29 cellular contexts compared by ENCODE assay signal in genomic region chr20:7656662-7657061, GRCh38.
"Had no signal": no experiment of that assay in that cellular context is flagged by ENCODE, and none has a peak within 500 bp of the region (broad histone marks: within the 10 kb centered on the region; RNA-seq: fewer than 3 reads in every experiment).

No MANE protein-coding gene starts in this region.

- H3K36me3 ChIP-seq: WERI-Rb-1 had no signal

- DNase-seq: activated CD4-positive, alpha-beta T cell treated with anti-CD3 and anti-CD28 coated beads, Interleukin-2, amount 10 ng/mL, durations not matched to agents 24 days and 14 days; activated CD4-positive, alpha-beta T cell treated with anti-CD3 and anti-CD28 coated beads, Interleukin-2, amount 50 U/mL, for 4 hours; activated CD8-positive, alpha-beta T cell treated with anti-CD3 and anti-CD28 coated beads for 36 hours; activated gamma-delta T cell treated with Interleukin-2 at 50 U/mL for 16 hours; activated naive CD4-positive, alpha-beta T cell treated with anti-CD3 and anti-CD28 coated beads for 36 hours; activated naive CD8-positive, alpha-beta T cell treated with anti-CD3 and anti-CD28 coated beads, Interleukin-2, amount 50 U/mL, for 24 hours; activated T-cell treated with anti-CD3 and anti-CD28 coated beads, Interleukin-2, amount 50 U/mL, for 1 hour; anterior cingulate cortex; caudate nucleus; Karpas-422; NCI-H1417 treated with DMSO at 0.1 percent for 48 hours; NCI-H187 treated with DMSO at 0.1 percent for 48 hours; NCI-H226; NCI-H446 treated with DMSO at 0.1 percent for 48 hours; NCI-H524; NCI-H748 treated with DMSO at 0.1 percent for 48 hours; NK-92 treated with Interleukin-12 subunit alpha and Interleukin-12 subunit beta, amount 100 ng/mL, for 24 hours; PC-9; SW 1271; T1000; WERI-Rb-1 had no signal

- H3K36me3 Mint-ChIP-seq: activated naive CD8-positive, alpha-beta T cell; brain had no signal

- H3K9me3 Mint-ChIP-seq: activated T-helper 2 cell treated with anti-CD3 and anti-CD28 coated beads, Interferon-gamma antibody, Interleukin-2, Interleukin-4, amounts not matched to agents 10 μg/mL and 5 μg/mL and 100 μg/mL, durations not matched to agents 14 hours and 24 hours and 36 hours; brain had no signal

- H3K27me3 Mint-ChIP-seq: activated CD4-positive, alpha-beta T cell treated with anti-CD3 and anti-CD28 coated beads, Interleukin-2, amount 10 ng/mL, durations not matched to agents 24 days and 14 days; activated CD8-positive, alpha-beta T cell treated with anti-CD3 and anti-CD28 coated beads for 36 hours; activated naive CD8-positive, alpha-beta T cell; activated naive CD8-positive, alpha-beta T cell treated with anti-CD3 and anti-CD28 coated beads, Interleukin-2, amount 50 U/mL, for 24 hours had no signal

- H3K4me3 Mint-ChIP-seq: activated CD4-positive, alpha-beta T cell treated with anti-CD3 and anti-CD28 coated beads, Interleukin-2, amount 10 ng/mL, durations not matched to agents 24 days and 14 days; activated CD8-positive, alpha-beta T cell treated with anti-CD3 and anti-CD28 coated beads for 36 hours; activated naive CD4-positive, alpha-beta T cell treated with anti-CD3 and anti-CD28 coated beads for 36 hours; activated naive CD8-positive, alpha-beta T cell; activated naive CD8-positive, alpha-beta T cell treated with anti-CD3 and anti-CD28 coated beads, Interleukin-2, amount 50 U/mL, for 24 hours; brain had no signal

- H3K4me2 ChIP-seq: PC-9 had no signal

- H3K27ac ChIP-seq: PC-9, RWPE1, WERI-Rb-1 had no signal

- FAIRE-seq: bronchial epithelial cell, colon, RCC 7860 had no signal

- H3K4me3 ChIP-seq: PC-9 had no signal

- ATAC-seq: activated CD8-positive, alpha-beta T cell treated with anti-CD3 and anti-CD28 coated beads for 36 hours; activated naive CD8-positive, alpha-beta T cell treated with anti-CD3 and anti-CD28 coated beads, Interleukin-2, amount 50 U/mL, for 24 hours; Right ventricle myocardium inferior had no signal

- H3K4me1 Mint-ChIP-seq: activated CD4-positive, alpha-beta T cell treated with anti-CD3 and anti-CD28 coated beads, Interleukin-2, amount 10 ng/mL, durations not matched to agents 24 days and 14 days; activated naive CD8-positive, alpha-beta T cell treated with anti-CD3 and anti-CD28 coated beads, Interleukin-2, amount 50 U/mL, for 24 hours had no signal

- H3K27ac Mint-ChIP-seq: activated CD4-positive, alpha-beta T cell treated with anti-CD3 and anti-CD28 coated beads, Interleukin-2, amount 10 ng/mL, durations not matched to agents 24 days and 14 days; activated CD8-positive, alpha-beta T cell treated with anti-CD3 and anti-CD28 coated beads for 36 hours; activated naive CD4-positive, alpha-beta T cell treated with anti-CD3 and anti-CD28 coated beads for 36 hours; activated naive CD8-positive, alpha-beta T cell; activated naive CD8-positive, alpha-beta T cell treated with anti-CD3 and anti-CD28 coated beads, Interleukin-2, amount 50 U/mL, for 24 hours; activated T-helper 2 cell treated with anti-CD3 and anti-CD28 coated beads, Interferon-gamma antibody, Interleukin-2, Interleukin-4, amounts not matched to agents 10 μg/mL and 5 μg/mL and 100 μg/mL, durations not matched to agents 14 hours and 24 hours and 36 hours; brain had no signal
